Comparison of ENCODE assay signal across 8 cellular contexts in the genomic region with DNA sequence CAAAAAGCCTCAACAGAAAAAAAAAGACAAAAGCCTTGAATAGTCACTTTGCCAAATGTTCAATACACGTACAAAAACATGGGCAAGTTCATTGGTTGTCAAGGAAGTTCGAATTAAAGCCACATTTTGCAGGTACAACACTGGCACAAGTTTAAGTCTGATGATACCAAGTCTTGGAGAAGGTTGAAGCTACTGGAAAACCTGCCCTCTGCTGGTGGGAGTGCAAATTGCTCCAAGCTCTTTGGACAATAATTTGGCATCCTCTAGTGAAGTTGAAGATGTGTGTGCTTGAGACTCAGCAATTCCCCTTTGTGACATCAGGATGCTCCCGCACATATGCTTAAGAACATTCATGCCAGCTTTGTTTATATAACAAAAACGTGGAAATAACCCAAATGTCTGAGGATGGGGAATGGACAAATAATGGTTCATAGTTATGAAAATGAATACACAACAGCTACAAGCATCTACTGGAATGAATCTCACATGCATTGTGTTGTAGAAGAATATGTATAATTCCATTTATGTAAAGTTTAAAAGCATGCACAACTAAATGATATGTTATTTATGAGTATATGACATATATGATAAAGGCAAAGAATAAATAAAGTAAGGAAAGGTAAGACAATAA.
DNase-seq lines count a peak whose midpoint lies in the region; ATAC-seq, FAIRE-seq and TF ChIP-seq lines count a peak whose summit lies in the region.

No MANE protein-coding gene starts in this region.

- no peaks in the 10 kb centered on the region for H3K27me3 Mint-ChIP-seq in astrocyte (ENCODE audit: low read depth, unreplicated experiment)

- H4K20me1 ChIP-seq in astrocyte (ENCODE audit: insufficient read depth, low read length) (no peaks in the 10 kb centered on the region), keratinocyte (ENCODE audit: control insufficient read depth, extremely low read depth, insufficient read depth, low read length) (no peaks in the 10 kb centered on the region)

- H3K27me3 ChIP-seq in astrocyte (ENCODE audit: insufficient read depth, low read length) (no peaks in the 10 kb centered on the region), keratinocyte (ENCODE audit: control insufficient read depth, extremely low read depth, insufficient read depth, low read length) (no peaks in the 10 kb centered on the region)

- FAIRE-seq in HTR-8/SVneo (lab: Jason Lieb, UNC) (no peak), astrocyte (lab: Jason Lieb, UNC) (peak; percentile 37), keratinocyte (lab: Jason Lieb, UNC) (peak; percentile 62)

- H3K9me3 ChIP-seq in astrocyte (ENCODE audit: insufficient read depth, low read depth, low read length), result no peaks in the 10 kb centered on the region
- H3K9me3 ChIP-seq in keratinocyte (ENCODE audit: control insufficient read depth, low read depth, low read length), result no peaks in the 10 kb centered on the region

- no peak overlapping the region for H3K27ac Mint-ChIP-seq in astrocyte (ENCODE audit: unreplicated experiment)

- H3K4me1 Mint-ChIP-seq in astrocyte (ENCODE audit: low read depth, unreplicated experiment), result no peaks in the 10 kb centered on the region

- H3K27ac ChIP-seq in astrocyte (ENCODE audit: low read depth, low read length) (no peak overlapping the region), keratinocyte (ENCODE audit: control insufficient read depth, insufficient read depth, low read length) (no peak overlapping the region)

- H3K4me3 Mint-ChIP-seq in astrocyte (ENCODE audit: unreplicated experiment), result no peak overlapping the region

- H3K4me2 ChIP-seq in astrocyte (ENCODE audit: low read length) (no peak overlapping the region), keratinocyte (ENCODE audit: control insufficient read depth, extremely low read depth, insufficient read depth, low read depth, low read length) (no peak overlapping the region)

- H3K9me1 ChIP-seq in keratinocyte (ENCODE audit: control insufficient read depth, extremely low read depth, insufficient read depth, low read length), result no peaks in the 10 kb centered on the region

- H3K36me3 Mint-ChIP-seq in astrocyte (ENCODE audit: low read depth, unreplicated experiment), result no peaks in the 10 kb centered on the region

- TF ChIP-seq CTCF in astrocyte (IDR thresholded peaks at IDR 0.05; ENCODE audit: insufficient read depth, low read depth, low read length), result peak; percentile 90
- TF ChIP-seq CTCF in keratinocyte (optimal IDR thresholded peaks at IDR 0.05 in 1 of 3, IDR thresholded peaks at IDR 0.05 in 1 of 3, conservative IDR thresholded peaks at IDR 0.05 in 1 of 3; ENCODE audit: extremely low read depth in 1 of 3, insufficient read depth in 2 of 3, low read length in 3 of 3), result peak; percentile 78 to 89 (median 81)

- H3K9me3 Mint-ChIP-seq in astrocyte (ENCODE audit: unreplicated experiment), result no peaks in the 10 kb centered on the region

- H3K4me1 ChIP-seq in astrocyte (ENCODE audit: insufficient read depth, low read length), result no peaks in the 10 kb centered on the region
- H3K4me1 ChIP-seq in keratinocyte (ENCODE audit: control insufficient read depth, extremely low read depth, insufficient read depth, low read length), result no peaks in the 10 kb centered on the region

- dilution Hi-C loops in keratinocyte (cut with MboI; ENCODE audit: extremely low pct_ligation_motif_present, low sequenced_read_pairs), result no loop called here

- H3K4me3 ChIP-seq in astrocyte (ENCODE audit: insufficient read depth, low read depth, low read length) (no peak overlapping the region), keratinocyte (ENCODE audit: control insufficient read depth in 2 of 3, extremely low read depth in 1 of 3, insufficient read depth in 2 of 3, low read depth in 1 of 3, low read length in 3 of 3) (no peak overlapping the region)

- H3K36me3 ChIP-seq in astrocyte (ENCODE audit: insufficient read depth, low read length) (no peaks in the 10 kb centered on the region), keratinocyte (ENCODE audit: control insufficient read depth in 2 of 2, extremely low read depth in 1 of 2, insufficient read depth in 2 of 2, low read length in 2 of 2) (no peaks in the 10 kb centered on the region)

- H3K9ac ChIP-seq in astrocyte (ENCODE audit: low read length) (no peak overlapping the region), keratinocyte (ENCODE audit: control insufficient read depth, extremely low read depth, insufficient read depth, low read length) (no peak overlapping the region)

- DNase-seq in NCI-H2227 (lab: John Stamatoyannopoulos, UW; ENCODE audit: unreplicated experiment) (peak; percentile 40), NCI-H2227 treated with DMSO at 0.1 percent for 48 hours (lab: John Stamatoyannopoulos, UW) (no peak), HTR-8/SVneo (ENCODE audit: insufficient read length, low spot score) (peak; percentile 3), SW480 (ENCODE audit: low spot score) (peak; percentile 44), astrocyte (ENCODE audit: low read depth) (peak; percentile 7), keratinocyte (ENCODE audit: low read depth, low spot score) (peak; percentile 28)
- DNase-seq in stimulated activated CD4-positive, alpha-beta T cell treated with anti-CD3 and anti-CD28 coated beads, Interleukin-4, amount 100 ng/mL, for 48 hours (ENCODE audit: low read depth in 2 of 2), result peak; percentile 26 to 55

- no peak for ATAC-seq in HG02884 (IDR thresholded peaks at IDR 0.05; ENCODE audit: unreplicated experiment)

- no peaks in the 10 kb centered on the region for H3K79me2 ChIP-seq in astrocyte (ENCODE audit: insufficient read depth, low read length)
- H3K79me2 ChIP-seq in keratinocyte (ENCODE audit: control insufficient read depth, insufficient read depth, low read length), result no peaks in the 10 kb centered on the region

- H2AFZ ChIP-seq in astrocyte (ENCODE audit: low read depth, low read length) (no peak overlapping the region), keratinocyte (ENCODE audit: control insufficient read depth, low read length) (no peak overlapping the region)
